In genomic region chr15:60701261-60702019, GRCh38 we compare ENCODE assay signal across 20 cellular contexts.
"Had no signal": no experiment of that assay in that cellular context is flagged by ENCODE, and none has a peak within 500 bp of the region (broad histone marks: within the 10 kb centered on the region; RNA-seq: fewer than 3 reads in every experiment).

No MANE protein-coding gene starts in this region.

- H3K27me3 Mint-ChIP-seq: activated naive CD4-positive, alpha-beta T cell treated with anti-CD3 and anti-CD28 coated beads, Interleukin-2, amount 10 ng/mL, durations not matched to agents 7 days and 5 days had no signal

- H3K4me3 ChIP-seq: adrenal gland, cardiac muscle cell, lung, suprapubic skin, transverse colon, vagina had no signal

- H3K4me1 ChIP-seq: suprapubic skin, vagina had no signal

- H3K9me3 Mint-ChIP-seq: activated naive CD4-positive, alpha-beta T cell treated with anti-CD3 and anti-CD28 coated beads, Interleukin-2, amount 10 ng/mL, durations not matched to agents 7 days and 5 days; endodermal cell; neural crest cell; stimulated activated naive CD8-positive, alpha-beta T cell treated with anti-CD3 and anti-CD28 coated beads, Interleukin-15, amount 100 ng/mL, for 72 hours; T-helper 1 cell treated with Interleukin-12 subunit alpha and Interleukin-12 subunit beta and Interleukin-4 antibody, amounts not matched to agents 30 μg/mL and 1 μg/mL, for 36 hours had no signal

- H3K27ac Mint-ChIP-seq: activated CD8-positive, alpha-beta memory T cell treated with anti-CD3 and anti-CD28 coated beads, Interleukin-2, amount 10 ng/mL, durations not matched to agents 7 days and 5 days; activated naive CD4-positive, alpha-beta T cell treated with anti-CD3 and anti-CD28 coated beads, Interleukin-2, amount 10 ng/mL, durations not matched to agents 7 days and 5 days; endodermal cell; T-helper 1 cell treated with Interleukin-12 subunit alpha and Interleukin-12 subunit beta and Interleukin-4 antibody, amounts not matched to agents 30 μg/mL and 1 μg/mL, for 36 hours had no signal

- H3K27me3 ChIP-seq: adrenal gland, cardiac muscle cell, suprapubic skin, transverse colon, vagina had no signal

- H3K27ac ChIP-seq: cardiac muscle cell, suprapubic skin, transverse colon, vagina, VCaP had no signal

- H3K36me3 Mint-ChIP-seq: activated CD8-positive, alpha-beta memory T cell treated with anti-CD3 and anti-CD28 coated beads, Interleukin-2, amount 10 ng/mL, durations not matched to agents 7 days and 5 days had no signal

- H3K4me3 Mint-ChIP-seq: activated CD8-positive, alpha-beta memory T cell treated with anti-CD3 and anti-CD28 coated beads, Interleukin-2, amount 10 ng/mL, durations not matched to agents 7 days and 5 days; activated naive CD4-positive, alpha-beta T cell treated with anti-CD3 and anti-CD28 coated beads, Interleukin-2, amount 10 ng/mL, durations not matched to agents 7 days and 5 days; endodermal cell; neural crest cell; stimulated activated naive CD8-positive, alpha-beta T cell treated with anti-CD3 and anti-CD28 coated beads, Interleukin-15, amount 100 ng/mL, for 72 hours; T-helper 1 cell treated with Interleukin-12 subunit alpha and Interleukin-12 subunit beta and Interleukin-4 antibody, amounts not matched to agents 30 μg/mL and 1 μg/mL, for 36 hours had no signal

- H3K36me3 ChIP-seq: adrenal gland, cardiac muscle cell, suprapubic skin, transverse colon, vagina had no signal

- DNase-seq: activated CD4-positive, alpha-beta T cell treated with anti-CD3 and anti-CD28 coated beads for 1 hour; activated CD4-positive, alpha-beta T cell treated with anti-CD3 and anti-CD28 coated beads, Interleukin-2, amount 50 U/mL, for 48 hours; activated CD8-positive, alpha-beta memory T cell treated with anti-CD3 and anti-CD28 coated beads, Interleukin-2, amount 10 ng/mL, durations not matched to agents 7 days and 5 days; activated naive CD4-positive, alpha-beta T cell treated with anti-CD3 and anti-CD28 coated beads, Interleukin-2, amount 10 ng/mL, durations not matched to agents 7 days and 5 days; adrenal gland; endodermal cell; erythroblast; foreskin melanocyte; glutamatergic neuron; hippocampal formation; retina; stimulated activated naive CD8-positive, alpha-beta T cell treated with anti-CD3 and anti-CD28 coated beads, Interleukin-15, amount 100 ng/mL, for 72 hours; transverse colon had no signal

- H3K9me3 ChIP-seq: adrenal gland, suprapubic skin, transverse colon, vagina had no signal

- ATAC-seq: activated CD8-positive, alpha-beta memory T cell treated with anti-CD3 and anti-CD28 coated beads, Interleukin-2, amount 10 ng/mL, durations not matched to agents 7 days and 5 days; stimulated activated naive CD8-positive, alpha-beta T cell treated with anti-CD3 and anti-CD28 coated beads, Interleukin-15, amount 100 ng/mL, for 72 hours had no signal
